In the genomic region with DNA sequence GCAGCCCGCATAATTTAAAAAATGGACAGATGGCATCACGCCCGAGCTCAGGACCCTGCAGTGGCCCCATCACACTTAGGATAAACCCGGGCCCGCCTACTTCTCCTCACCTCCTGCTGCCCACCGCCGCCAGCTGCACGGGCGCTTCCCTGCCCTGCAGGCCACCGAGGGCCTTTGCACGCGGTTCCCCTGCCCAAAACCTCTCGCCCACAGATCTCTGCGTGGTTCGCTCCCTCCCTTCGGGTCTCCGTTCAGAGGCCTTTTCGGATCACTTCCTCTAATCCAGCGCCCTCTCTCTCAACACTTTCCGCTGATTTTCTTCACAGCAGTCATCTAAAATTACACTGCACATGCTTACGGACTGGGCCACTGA, we compare ENCODE assay signal across 16 cellular contexts. TPM values are rescaled to one million over a fixed set of nuclear protein-coding genes. Genes with fewer than 3 reads are reported as not detected.
A peak's percentile ranks its signal among the peaks of the same experiment; 100 is the strongest.
DNase-seq lines count a peak whose midpoint lies in the region; ATAC-seq, FAIRE-seq and TF ChIP-seq lines count a peak whose summit lies in the region.
"Had no signal": no experiment of that assay in that cellular context is flagged by ENCODE, and none has a peak within 500 bp of the region (broad histone marks: within the 10 kb centered on the region; RNA-seq: fewer than 3 reads in every experiment).

No MANE protein-coding gene starts in this region.

- H3K27me3 Mint-ChIP-seq in activated CD4-positive, alpha-beta memory T cell treated with anti-CD3 and anti-CD28 coated beads, Interleukin-2, amount 10 ng/mL, durations not matched to agents 7 days and 5 days = peaks cover 55% of the 10 kb centered on the region
- peaks cover 77% of the 10 kb centered on the region for H3K27me3 Mint-ChIP-seq in activated CD4-positive, alpha-beta memory T cell treated with anti-CD3 and anti-CD28 coated beads for 36 hours
- peaks cover 47% of the 10 kb centered on the region for H3K27me3 Mint-ChIP-seq in neural progenitor cell (ENCODE audit: insufficient read depth, low read depth)

- H3K4me2 ChIP-seq in GM12878 (ENCODE audit: control insufficient read depth, insufficient read depth) (no peak overlapping the region), neural progenitor cell (peak overlapping the region; percentile 13)

- no peak overlapping the region for H3K9ac ChIP-seq in GM12878 (ENCODE audit: control insufficient read depth, insufficient read depth, low read length)
- no peak overlapping the region for H3K9ac ChIP-seq in neural progenitor cell

- RAD21 ChIA-PET in GM12878 (lab: Charles Lee; ENCODE audit: unreplicated experiment) = no interaction called here

- H3K27ac ChIP-seq in GM12878 (ENCODE audit: control insufficient read depth, insufficient read depth) (no peak overlapping the region), neural progenitor cell (no peak overlapping the region)
- H3K27ac ChIP-seq: neutrophil, spleen had no signal

- H2AFZ ChIP-seq in GM12878 (ENCODE audit: control insufficient read depth, low read depth, low read length) (no peak overlapping the region), neural progenitor cell (replicated peaks) (no peak overlapping the region)

- H3K4me1 Mint-ChIP-seq in activated CD4-positive, alpha-beta memory T cell treated with anti-CD3 and anti-CD28 coated beads, Interleukin-2, amount 10 ng/mL, durations not matched to agents 7 days and 5 days = peaks cover 12% of the 10 kb centered on the region
- H3K4me1 Mint-ChIP-seq in activated CD4-positive, alpha-beta memory T cell treated with anti-CD3 and anti-CD28 coated beads for 36 hours (ENCODE audit: low read depth) = peaks cover 14% of the 10 kb centered on the region
- peaks cover 26% of the 10 kb centered on the region for H3K4me1 Mint-ChIP-seq in neural progenitor cell

- H3K79me2 ChIP-seq in GM12878 (ENCODE audit: control insufficient read depth, insufficient read depth, low read length) (no peaks in the 10 kb centered on the region), neural progenitor cell (ENCODE audit: low read depth) (no peaks in the 10 kb centered on the region)

- H3K9me3 ChIP-seq in GM12878 (replicated peaks; ENCODE audit: control insufficient read depth, insufficient read depth, low read length) = no peaks in the 10 kb centered on the region
- H3K9me3 ChIP-seq in neural progenitor cell (ENCODE audit: low read depth) = no peaks in the 10 kb centered on the region
- H3K9me3 ChIP-seq: neutrophil, spleen had no signal

- H3K36me3 ChIP-seq in GM12878 (ENCODE audit: control insufficient read depth in 2 of 2, insufficient read depth in 2 of 2, low read length in 1 of 2) (no peaks in the 10 kb centered on the region), neural progenitor cell (no peaks in the 10 kb centered on the region)
- H3K36me3 ChIP-seq: neutrophil, spleen had no signal

- 2% methylated on average over 21 of the region's 21 CpGs for WGBS in GM12878 (ENCODE audit: insufficient coverage, insufficient replicate concordance, low lambda C conversion rate, missing lambda C conversion rate)

- H3K4me3 ChIP-seq in GM12878 (no peak overlapping the region), neural progenitor cell (no peak overlapping the region)

- CTCF ChIA-PET in activated CD4-positive, alpha-beta memory T cell treated with anti-CD3 and anti-CD28 coated beads, Interleukin-2, amount 10 ng/mL, durations not matched to agents 7 days and 5 days (lab: Charles Lee) = no interaction called here
- CTCF ChIA-PET in activated CD4-positive, alpha-beta memory T cell treated with anti-CD3 and anti-CD28 coated beads for 36 hours (lab: Charles Lee) = no interaction called here
- CTCF ChIA-PET in GM12878 (lab: Yijun Ruan, JAX) = no interaction called here

- no peak overlapping the region for H3K4me3 Mint-ChIP-seq in activated CD4-positive, alpha-beta memory T cell treated with anti-CD3 and anti-CD28 coated beads, Interleukin-2, amount 10 ng/mL, durations not matched to agents 7 days and 5 days
- H3K4me3 Mint-ChIP-seq in activated CD4-positive, alpha-beta memory T cell treated with anti-CD3 and anti-CD28 coated beads for 36 hours = no peak overlapping the region
- peak overlapping the region; percentile 68 for H3K4me3 Mint-ChIP-seq in neural progenitor cell

- BruUV-seq in GM12878 (replicated peaks; lab: Mats Ljungman, UMichigan) = no TSS peak

- H3K27me3 ChIP-seq in GM12878 (replicated peaks in 1 of 2; ENCODE audit: control insufficient read depth in 2 of 2, insufficient read depth in 2 of 2, low read length in 1 of 2) = peaks cover 0 to 1% of the 10 kb centered on the region in 2 experiments; a peak in 2 of 4 replicates
- peaks cover 91% of the 10 kb centered on the region for H3K27me3 ChIP-seq in neural progenitor cell

- intact Hi-C loops in activated CD4-positive, alpha-beta memory T cell treated with anti-CD3 and anti-CD28 coated beads for 36 hours (cut with micrococcal nuclease) = no loop called here
- intact Hi-C loops in GM12878 (cut with micrococcal nuclease; ENCODE audit: unreplicated experiment) = no loop called here

- peaks cover 31% of the 10 kb centered on the region for H3F3A ChIP-seq in neural progenitor cell (ENCODE audit: low read depth)

- DNase-seq in activated CD4-positive, alpha-beta memory T cell treated with anti-CD3 and anti-CD28 coated beads, Interleukin-2, amount 10 ng/mL, durations not matched to agents 7 days and 5 days = no peak
- DNase-seq in activated CD4-positive, alpha-beta memory T cell treated with anti-CD3 and anti-CD28 coated beads for 36 hours = no peak
- DNase-seq in Kasumi-1 (lab: John Stamatoyannopoulos, UW) = peak; percentile 6 to 21
- no peak for DNase-seq in GM12878 (ENCODE audit: low read depth, low spot score)
- no peak for DNase-seq in neural progenitor cell (ENCODE audit: low spot score)
- DNase-seq in NCI-H2081 (lab: John Stamatoyannopoulos, UW) = no peak
- DNase-seq: activated CD4-positive, alpha-beta T cell treated with anti-CD3 and anti-CD28 coated beads for 1 hour; AML-193; dermis blood vessel endothelial cell; left cardiac atrium; NCI-H2081 treated with DMSO at 0.1 percent for 48 hours; spleen had no signal

- TF ChIP-seq RAD21 in GM12878 (IDR thresholded peaks at IDR 0.05; ENCODE audit: insufficient read depth, low read depth, low read length) = no peak

- H3K9me3 Mint-ChIP-seq in activated CD4-positive, alpha-beta memory T cell treated with anti-CD3 and anti-CD28 coated beads, Interleukin-2, amount 10 ng/mL, durations not matched to agents 7 days and 5 days = no peaks in the 10 kb centered on the region
- H3K9me3 Mint-ChIP-seq in activated CD4-positive, alpha-beta memory T cell treated with anti-CD3 and anti-CD28 coated beads for 36 hours = no peaks in the 10 kb centered on the region
- H3K9me3 Mint-ChIP-seq in neural progenitor cell = peaks cover 11% of the 10 kb centered on the region

- peak overlapping the region; percentile 8 for H3K27ac Mint-ChIP-seq in activated CD4-positive, alpha-beta memory T cell treated with anti-CD3 and anti-CD28 coated beads, Interleukin-2, amount 10 ng/mL, durations not matched to agents 7 days and 5 days
- no peak overlapping the region for H3K27ac Mint-ChIP-seq in activated CD4-positive, alpha-beta memory T cell treated with anti-CD3 and anti-CD28 coated beads for 36 hours
- no peak overlapping the region for H3K27ac Mint-ChIP-seq in neural progenitor cell

- TF ChIP-seq EP300 in GM12878 (IDR thresholded peaks at IDR 0.05; ENCODE audit: borderline replicate concordance in 1 of 2, control insufficient read depth in 1 of 2, low read depth in 2 of 2, low read length in 2 of 2) = no peak

- in situ Hi-C loops in GM12878 (cut with MboI) = no loop called here

- peaks cover 3% of the 10 kb centered on the region for H3K36me3 Mint-ChIP-seq in activated CD4-positive, alpha-beta memory T cell treated with anti-CD3 and anti-CD28 coated beads, Interleukin-2, amount 10 ng/mL, durations not matched to agents 7 days and 5 days (ENCODE audit: low read depth)
- no peaks in the 10 kb centered on the region for H3K36me3 Mint-ChIP-seq in activated CD4-positive, alpha-beta memory T cell treated with anti-CD3 and anti-CD28 coated beads for 36 hours
- H3K36me3 Mint-ChIP-seq in neural progenitor cell = no peaks in the 10 kb centered on the region

- TF ChIP-seq POLR2A in GM12878 (IDR thresholded peaks at IDR 0.05; ENCODE audit: low read depth, low read length) = no peak

- ATAC-seq in GM12878 (peak; percentile 37), HG02885 (IDR thresholded peaks at IDR 0.05; ENCODE audit: poor library complexity, unreplicated experiment) (no peak), GM18909 (IDR thresholded peaks at IDR 0.05; ENCODE audit: poor library complexity, unreplicated experiment) (no peak)
- ATAC-seq: left cardiac atrium had no signal

- H4K20me1 ChIP-seq in GM12878 (ENCODE audit: control insufficient read depth, insufficient read depth) (no peaks in the 10 kb centered on the region), neural progenitor cell (ENCODE audit: low read depth) (peaks cover 41% of the 10 kb centered on the region)

- H3K4me1 ChIP-seq in GM12878 (ENCODE audit: control insufficient read depth, insufficient read depth, low read length) (no peaks in the 10 kb centered on the region), neural progenitor cell (peaks cover 5% of the 10 kb centered on the region)

- no peak for FAIRE-seq in GM12878 (lab: Jason Lieb, UNC)
- FAIRE-seq: H54 had no signal

- SMC1A ChIA-PET in GM12878 (lab: Charles Lee; ENCODE audit: uncharacterized antibody, unreplicated experiment) = no interaction called here

- TF ChIP-seq CTCF in GM12878 (IDR thresholded peaks at IDR 0.05 in 2 of 3, conservative IDR thresholded peaks at IDR 0.05 in 1 of 3; ENCODE audit: control insufficient read depth in 2 of 3, extremely low read depth in 1 of 3, insufficient read depth in 1 of 3, low read depth in 3 of 3, low read length in 3 of 3) (no peak), neural progenitor cell (IDR thresholded peaks at IDR 0.05) (no peak)

- POLR2A ChIA-PET in activated CD4-positive, alpha-beta memory T cell treated with anti-CD3 and anti-CD28 coated beads, Interleukin-2, amount 10 ng/mL, durations not matched to agents 7 days and 5 days (lab: Charles Lee) = no interaction called here
- POLR2A ChIA-PET in activated CD4-positive, alpha-beta memory T cell treated with anti-CD3 and anti-CD28 coated beads for 36 hours (lab: Charles Lee) = no interaction called here
- POLR2A ChIA-PET in GM12878 (lab: Charles Lee) = no interaction called here

RNA-seq across cellular contexts. Expression of gene SHISA7, which starts 1.8 kb away (rescaled TPM):
- not detected for total RNA-seq in activated CD4-positive, alpha-beta memory T cell treated with anti-CD3 and anti-CD28 coated beads, Interleukin-2, amount 10 ng/mL, durations not matched to agents 7 days and 5 days
- not detected for total RNA-seq in activated CD4-positive, alpha-beta memory T cell treated with anti-CD3 and anti-CD28 coated beads for 36 hours
- total RNA-seq in GM12878 (2013; cell fraction: nucleolus; rRNA removed) = not detected in 2 replicates
- total RNA-seq in GM12878 (2014; rRNA removed) = not detected in 2 replicates
- not detected in 2 replicates for total RNA-seq in GM12878 (2014; rRNA removed; fragmentation: Illumina TruSeq; extraction: Trizol)
- total RNA-seq in GM12878 (2021) = not detected in 2 replicates
- 0.05 TPM for polyA plus RNA-seq in GM12878 (2011; ENCODE audit: low read depth)
- not detected in 2 replicates for polyA plus RNA-seq in GM12878 (2011; rRNA removed)
- not detected in 2 replicates for polyA plus RNA-seq in GM12878 (2011; cell fraction: cytosol; rRNA removed)
- not detected in 2 replicates for polyA plus RNA-seq in GM12878 (2011; cell fraction: nucleus; rRNA removed)
- polyA plus RNA-seq in GM12878 (2012) = 0.05 and 0.06 TPM in 2 replicates
- 0.03 TPM in 1 of 2 replicates, not detected in the other for polyA plus RNA-seq in GM12878 (2014; fragmentation: Illumina TruSeq; extraction: Trizol)
- not detected for polyA plus RNA-seq in GM12878 (2014; fragmentation: Nextera tagmentation; extraction: Ambion mirVana)
- polyA plus RNA-seq in GM12878 (2014; rRNA removed) = not detected in 2 replicates
- polyA plus RNA-seq in GM12878 (2016; fragmentation: Nextera tagmentation; extraction: Ambion mirVana) = not detected
- polyA minus RNA-seq in GM12878 (2011; rRNA and poly(A)+ RNA removed) = not detected in 2 replicates
- not detected in 2 replicates for polyA minus RNA-seq in GM12878 (2011; cell fraction: cytosol; rRNA and poly(A)+ RNA removed)
- not detected in 2 replicates for polyA minus RNA-seq in GM12878 (2011; cell fraction: nucleus; rRNA and poly(A)+ RNA removed)
- total RNA-seq in neural progenitor cell (ENCODE audit: low replicate concordance) = 0.09 and 0.21 TPM in 2 replicates
- total RNA-seq: dermis blood vessel endothelial cell, left cardiac atrium had no signal

RNA-seq across cellular contexts. Expression of gene ISOC2, which starts 20.1 kb away (rescaled TPM):
- 10 to 100 TPM; 14.5 to 16.7 TPM for total RNA-seq in activated CD4-positive, alpha-beta memory T cell treated with anti-CD3 and anti-CD28 coated beads, Interleukin-2, amount 10 ng/mL, durations not matched to agents 7 days and 5 days
- total RNA-seq in activated CD4-positive, alpha-beta memory T cell treated with anti-CD3 and anti-CD28 coated beads for 36 hours = 10 to 100 TPM; 24.6 to 24.7 TPM
- 14.8 and 15.0 TPM in 2 replicates for total RNA-seq in GM12878 (2013; cell fraction: nucleolus; rRNA removed)
- total RNA-seq in GM12878 (2014; rRNA removed) = 214 and 238 TPM in 2 replicates
- total RNA-seq in GM12878 (2014; rRNA removed; fragmentation: Illumina TruSeq; extraction: Trizol) = 36.9 and 45.4 TPM in 2 replicates
- total RNA-seq in GM12878 (2021) = 87.7 and 94.2 TPM in 2 replicates
- 14.7 TPM for polyA plus RNA-seq in GM12878 (2011; ENCODE audit: low read depth)
- polyA plus RNA-seq in GM12878 (2011; rRNA removed) = 12.1 and 40.3 TPM in 2 replicates
- 75.5 and 131 TPM in 2 replicates for polyA plus RNA-seq in GM12878 (2011; cell fraction: cytosol; rRNA removed)
- polyA plus RNA-seq in GM12878 (2011; cell fraction: nucleus; rRNA removed) = 108 and 125 TPM in 2 replicates
- polyA plus RNA-seq in GM12878 (2012) = 44.3 and 46.1 TPM in 2 replicates
- polyA plus RNA-seq in GM12878 (2014; fragmentation: Illumina TruSeq; extraction: Trizol) = 4.7 and 24.1 TPM in 2 replicates
- 1 to 10 TPM in 1 of 2 experiments, under 1 TPM in 1; 0.72 to 3.0 TPM for polyA plus RNA-seq in GM12878 (2014; fragmentation: Nextera tagmentation; extraction: Ambion mirVana)
- 140 and 192 TPM in 2 replicates for polyA plus RNA-seq in GM12878 (2014; rRNA removed)
- 10 to 100 TPM; 68.5 to 77.9 TPM for polyA plus RNA-seq in GM12878 (2016; fragmentation: Nextera tagmentation; extraction: Ambion mirVana)
- 10.6 and 37.0 TPM in 2 replicates for polyA minus RNA-seq in GM12878 (2011; rRNA and poly(A)+ RNA removed)
- 17.6 and 19.5 TPM in 2 replicates for polyA minus RNA-seq in GM12878 (2011; cell fraction: cytosol; rRNA and poly(A)+ RNA removed)
- 16.2 and 25.3 TPM in 2 replicates for polyA minus RNA-seq in GM12878 (2011; cell fraction: nucleus; rRNA and poly(A)+ RNA removed)
- total RNA-seq in neural progenitor cell (ENCODE audit: low replicate concordance) = 14.8 and 34.4 TPM in 2 replicates

RNA-seq across cellular contexts. Expression of gene C19orf85, which starts 23.2 kb away (rescaled TPM):
- total RNA-seq in activated CD4-positive, alpha-beta memory T cell treated with anti-CD3 and anti-CD28 coated beads, Interleukin-2, amount 10 ng/mL, durations not matched to agents 7 days and 5 days = not detected
- total RNA-seq in activated CD4-positive, alpha-beta memory T cell treated with anti-CD3 and anti-CD28 coated beads for 36 hours = not detected
- total RNA-seq in GM12878 (2013; cell fraction: nucleolus; rRNA removed) = not detected in 2 replicates
- total RNA-seq in GM12878 (2014; rRNA removed) (not detected in 2 replicates), GM12878 (2014; rRNA removed; fragmentation: Illumina TruSeq; extraction: Trizol) (not detected in 2 replicates), GM12878 (2021) (not detected in 2 replicates), neural progenitor cell (ENCODE audit: low replicate concordance) (not detected in 2 replicates)
- polyA plus RNA-seq in GM12878 (2011; ENCODE audit: low read depth) = not detected
- polyA plus RNA-seq in GM12878 (2011; rRNA removed) (not detected in 2 replicates), GM12878 (2014; fragmentation: Illumina TruSeq; extraction: Trizol) (not detected in 2 replicates), GM12878 (2014; fragmentation: Nextera tagmentation; extraction: Ambion mirVana) (not detected), GM12878 (2014; rRNA removed) (not detected in 2 replicates), GM12878 (2016; fragmentation: Nextera tagmentation; extraction: Ambion mirVana) (not detected)
- not detected in 2 replicates for polyA plus RNA-seq in GM12878 (2011; cell fraction: cytosol; rRNA removed)
- not detected in 2 replicates for polyA plus RNA-seq in GM12878 (2011; cell fraction: nucleus; rRNA removed)
- not detected in 2 replicates for polyA plus RNA-seq in GM12878 (2012)
- polyA minus RNA-seq in GM12878 (2011; rRNA and poly(A)+ RNA removed) = not detected in 2 replicates
- not detected in 2 replicates for polyA minus RNA-seq in GM12878 (2011; cell fraction: cytosol; rRNA and poly(A)+ RNA removed)
- polyA minus RNA-seq in GM12878 (2011; cell fraction: nucleus; rRNA and poly(A)+ RNA removed) = not detected in 2 replicates
- total RNA-seq: dermis blood vessel endothelial cell, left cardiac atrium, spleen had no signal
- polyA plus RNA-seq: spleen had no signal

RNA-seq across cellular contexts. Expression of gene UBE2S, which starts 33.7 kb away (rescaled TPM):
- 100 to 1,000 TPM; 277 to 284 TPM for total RNA-seq in activated CD4-positive, alpha-beta memory T cell treated with anti-CD3 and anti-CD28 coated beads, Interleukin-2, amount 10 ng/mL, durations not matched to agents 7 days and 5 days
- 100 to 1,000 TPM; 267 to 275 TPM for total RNA-seq in activated CD4-positive, alpha-beta memory T cell treated with anti-CD3 and anti-CD28 coated beads for 36 hours
- 9.4 and 10.2 TPM in 2 replicates for total RNA-seq in GM12878 (2013; cell fraction: nucleolus; rRNA removed)
- total RNA-seq in GM12878 (2014; rRNA removed) (517 and 640 TPM in 2 replicates), GM12878 (2014; rRNA removed; fragmentation: Illumina TruSeq; extraction: Trizol) (58.9 and 67.6 TPM in 2 replicates), GM12878 (2021) (258 and 260 TPM in 2 replicates), neural progenitor cell (ENCODE audit: low replicate concordance) (118 and 159 TPM in 2 replicates)
- 9.6 TPM for polyA plus RNA-seq in GM12878 (2011; ENCODE audit: low read depth)
- polyA plus RNA-seq in GM12878 (2011; rRNA removed) (46.6 and 82.3 TPM in 2 replicates), GM12878 (2014; fragmentation: Illumina TruSeq; extraction: Trizol) (20.6 and 105 TPM in 2 replicates), GM12878 (2014; fragmentation: Nextera tagmentation; extraction: Ambion mirVana) (1 to 10 TPM; 2.3 to 5.1 TPM), GM12878 (2014; rRNA removed) (149 and 769 TPM in 2 replicates), GM12878 (2016; fragmentation: Nextera tagmentation; extraction: Ambion mirVana) (100 to 1,000 TPM; 323 to 417 TPM)
- 101 and 131 TPM in 2 replicates for polyA plus RNA-seq in GM12878 (2011; cell fraction: cytosol; rRNA removed)
- polyA plus RNA-seq in GM12878 (2011; cell fraction: nucleus; rRNA removed) = 105 and 115 TPM in 2 replicates
- polyA plus RNA-seq in GM12878 (2012) = 64.8 and 111 TPM in 2 replicates
- polyA minus RNA-seq in GM12878 (2011; rRNA and poly(A)+ RNA removed) = 29.6 and 57.1 TPM in 2 replicates
- polyA minus RNA-seq in GM12878 (2011; cell fraction: cytosol; rRNA and poly(A)+ RNA removed) = 70.9 and 83.8 TPM in 2 replicates
- polyA minus RNA-seq in GM12878 (2011; cell fraction: nucleus; rRNA and poly(A)+ RNA removed) = 10.4 and 21.0 TPM in 2 replicates

RNA-seq across cellular contexts. Expression of gene ZNF628, which starts 35.1 kb away (rescaled TPM):
- total RNA-seq in activated CD4-positive, alpha-beta memory T cell treated with anti-CD3 and anti-CD28 coated beads, Interleukin-2, amount 10 ng/mL, durations not matched to agents 7 days and 5 days = 1 to 10 TPM; 6.7 to 9.1 TPM
- 1 to 10 TPM; 5.8 to 6.9 TPM for total RNA-seq in activated CD4-positive, alpha-beta memory T cell treated with anti-CD3 and anti-CD28 coated beads for 36 hours
- 5.1 and 6.6 TPM in 2 replicates for total RNA-seq in GM12878 (2013; cell fraction: nucleolus; rRNA removed)
- total RNA-seq in GM12878 (2014; rRNA removed) = 1.3 and 1.6 TPM in 2 replicates
- total RNA-seq in GM12878 (2014; rRNA removed; fragmentation: Illumina TruSeq; extraction: Trizol) = 0.18 and 0.31 TPM in 2 replicates
- total RNA-seq in GM12878 (2021) = 9.2 and 11.3 TPM in 2 replicates
- 1.6 TPM for polyA plus RNA-seq in GM12878 (2011; ENCODE audit: low read depth)
- polyA plus RNA-seq in GM12878 (2011; rRNA removed) = 0.06 and 0.18 TPM in 2 replicates
- 0.16 and 0.87 TPM in 2 replicates for polyA plus RNA-seq in GM12878 (2011; cell fraction: cytosol; rRNA removed)
- polyA plus RNA-seq in GM12878 (2011; cell fraction: nucleus; rRNA removed) = 2.8 and 4.7 TPM in 2 replicates
- 5.9 and 6.2 TPM in 2 replicates for polyA plus RNA-seq in GM12878 (2012)
- polyA plus RNA-seq in GM12878 (2014; fragmentation: Illumina TruSeq; extraction: Trizol) = 0.04 TPM in 1 of 2 replicates, not detected in the other
- polyA plus RNA-seq in GM12878 (2014; fragmentation: Nextera tagmentation; extraction: Ambion mirVana) = under 1 TPM in 1 of 2 experiments, not detected in 1; 0.04 TPM
- 2.4 and 3.9 TPM in 2 replicates for polyA plus RNA-seq in GM12878 (2014; rRNA removed)
- 1 to 10 TPM; 1.6 to 1.7 TPM for polyA plus RNA-seq in GM12878 (2016; fragmentation: Nextera tagmentation; extraction: Ambion mirVana)
- 0.29 and 0.77 TPM in 2 replicates for polyA minus RNA-seq in GM12878 (2011; rRNA and poly(A)+ RNA removed)
- polyA minus RNA-seq in GM12878 (2011; cell fraction: cytosol; rRNA and poly(A)+ RNA removed) = 2.1 and 4.1 TPM in 2 replicates
- polyA minus RNA-seq in GM12878 (2011; cell fraction: nucleus; rRNA and poly(A)+ RNA removed) = 0.85 and 1.5 TPM in 2 replicates
- 5.0 TPM in 1 of 2 replicates, not detected in the other for total RNA-seq in neural progenitor cell (ENCODE audit: low replicate concordance)

Comparison
In these comparisons a context has a peak if more than half of its experiments do, and no peak if none do; other contexts are left out.
1. DNase-seq: peak in Kasumi-1 (2 of 2); none in activated CD4-positive, alpha-beta memory T cell treated with anti-CD3 and anti-CD28 coated beads, Interleukin-2, amount 10 ng/mL, durations not matched to agents 7 days and 5 days (single experiment), activated CD4-positive, alpha-beta memory T cell treated with anti-CD3 and anti-CD28 coated beads for 36 hours (single experiment), GM12878 (single experiment), neural progenitor cell (single experiment) and NCI-H2081 (0 of 2).